In genomic region chr7:116041615-116042014, GRCh38 we compare ENCODE assay signal across 12 cellular contexts. TPM values are rescaled to one million over a fixed set of nuclear protein-coding genes. Genes with fewer than 3 reads are reported as not detected.
A peak's percentile ranks its signal among the peaks of the same experiment; 100 is the strongest.
DNase-seq lines count a peak whose midpoint lies in the region; ATAC-seq, FAIRE-seq and TF ChIP-seq lines count a peak whose summit lies in the region.
"Had no signal": no experiment of that assay in that cellular context is flagged by ENCODE, and none has a peak within 500 bp of the region (broad histone marks: within the 10 kb centered on the region; RNA-seq: fewer than 3 reads in every experiment).

No MANE protein-coding gene starts in this region.

- H3K27ac ChIP-seq in sigmoid colon, result no peak overlapping the region
- H3K27ac ChIP-seq: left lung had no signal

- H3K27ac Mint-ChIP-seq in activated naive CD4-positive, alpha-beta T cell treated with anti-CD3 and anti-CD28 coated beads for 36 hours, result no peak overlapping the region

- intact Hi-C loops in sigmoid colon (cut with DNase I), result no loop called here
- intact Hi-C loops in activated naive CD4-positive, alpha-beta T cell treated with anti-CD3 and anti-CD28 coated beads for 36 hours (cut with micrococcal nuclease), result no loop called here

- WGBS in sigmoid colon, 2 donors, result 70 to 81% methylated on average over 4 of the region's 4 CpGs

- H3K27me3 Mint-ChIP-seq in activated naive CD4-positive, alpha-beta T cell treated with anti-CD3 and anti-CD28 coated beads for 36 hours (ENCODE audit: low read depth), result peaks cover 2% of the 10 kb centered on the region

- ATAC-seq in GM18502 (IDR thresholded peaks at IDR 0.05; ENCODE audit: poor library complexity, unreplicated experiment) (peak; percentile 100), GM19463 (IDR thresholded peaks at IDR 0.05; ENCODE audit: unreplicated experiment) (peak; percentile 95), HG02852 (IDR thresholded peaks at IDR 0.05; ENCODE audit: unreplicated experiment) (peak; percentile 99), HG03469 (IDR thresholded peaks at IDR 0.05; ENCODE audit: unreplicated experiment) (peak; percentile 99)
- ATAC-seq: left lung had no signal

- no peak for TF ChIP-seq CTCF in sigmoid colon (IDR thresholded peaks at IDR 0.05)

- CTCF ChIA-PET in activated naive CD4-positive, alpha-beta T cell treated with anti-CD3 and anti-CD28 coated beads for 36 hours (lab: Charles Lee), result no interaction called here

- H3K9me3 Mint-ChIP-seq in activated naive CD4-positive, alpha-beta T cell treated with anti-CD3 and anti-CD28 coated beads for 36 hours, result peaks cover 2% of the 10 kb centered on the region

- TF ChIP-seq EP300 in sigmoid colon (IDR thresholded peaks at IDR 0.05), result no peak

- DNase-seq in SK-N-DZ (ENCODE audit: low spot score), result no peak
- DNase-seq in sigmoid colon, result no peak
- DNase-seq in activated naive CD4-positive, alpha-beta T cell treated with anti-CD3 and anti-CD28 coated beads for 36 hours, result no peak
- no peak for DNase-seq in RCC 7860 (ENCODE audit: low spot score)
- DNase-seq: activated CD4-positive, alpha-beta T cell treated with anti-CD3 and anti-CD28 coated beads, Interleukin-2, amount 50 U/mL, for 4 hours; EL; left lung; NCI-H69 had no signal

- no peaks in the 10 kb centered on the region for H3K9me3 ChIP-seq in sigmoid colon
- H3K9me3 ChIP-seq: left lung had no signal

- H3K36me3 ChIP-seq in sigmoid colon, result no peaks in the 10 kb centered on the region
- H3K36me3 ChIP-seq: left lung had no signal

- no peak overlapping the region for H3K4me3 ChIP-seq in sigmoid colon
- H3K4me3 ChIP-seq: left lung had no signal

- no peak overlapping the region for H3K4me3 Mint-ChIP-seq in activated naive CD4-positive, alpha-beta T cell treated with anti-CD3 and anti-CD28 coated beads for 36 hours

- no peak for FAIRE-seq in RCC 7860 (lab: Jason Lieb, UNC)

- no peak for TF ChIP-seq POLR2A in sigmoid colon (IDR thresholded peaks at IDR 0.05)

- no peaks in the 10 kb centered on the region for H3K36me3 Mint-ChIP-seq in activated naive CD4-positive, alpha-beta T cell treated with anti-CD3 and anti-CD28 coated beads for 36 hours (ENCODE audit: low read depth)

- H3K4me1 ChIP-seq in sigmoid colon, result no peaks in the 10 kb centered on the region
- H3K4me1 ChIP-seq: left lung had no signal

- no peaks in the 10 kb centered on the region for H3K27me3 ChIP-seq in sigmoid colon
- H3K27me3 ChIP-seq: left lung had no signal

- H3K4me1 Mint-ChIP-seq in activated naive CD4-positive, alpha-beta T cell treated with anti-CD3 and anti-CD28 coated beads for 36 hours (ENCODE audit: low read depth), result no peaks in the 10 kb centered on the region

RNA-seq across cellular contexts. Expression of gene TFEC, which starts 11.1 kb away (rescaled TPM):
- not detected in 2 replicates for polyA plus RNA-seq in SK-N-DZ (2014; cell fraction: cytosol; rRNA removed)
- 0.02 TPM in 1 of 2 replicates, not detected in the other for polyA plus RNA-seq in SK-N-DZ (2014; cell fraction: nucleus; rRNA removed)
- total RNA-seq in sigmoid colon, result 1 to 10 TPM; 4.3 to 9.1 (median 5.1) TPM
- polyA plus RNA-seq in sigmoid colon, result 1 to 10 TPM; 2.0 to 2.4 (median 2.1) TPM
- total RNA-seq in activated naive CD4-positive, alpha-beta T cell treated with anti-CD3 and anti-CD28 coated beads for 36 hours, result not detected

Comparison
In these comparisons a context has a peak if more than half of its experiments do, and no peak if none do; other contexts are left out.
1. RNA of gene TFEC, which starts 11.1 kb away (total RNA-seq): 4.3 to 9.1 TPM in sigmoid colon; not detected in activated naive CD4-positive, alpha-beta T cell treated with anti-CD3 and anti-CD28 coated beads for 36 hours; every median in the first group is over 4 times any median in the second.
2. Peak in every context shown above with its lines, with median percentiles within 50 percentile points of each other: ATAC-seq.